In the genomic region with DNA sequence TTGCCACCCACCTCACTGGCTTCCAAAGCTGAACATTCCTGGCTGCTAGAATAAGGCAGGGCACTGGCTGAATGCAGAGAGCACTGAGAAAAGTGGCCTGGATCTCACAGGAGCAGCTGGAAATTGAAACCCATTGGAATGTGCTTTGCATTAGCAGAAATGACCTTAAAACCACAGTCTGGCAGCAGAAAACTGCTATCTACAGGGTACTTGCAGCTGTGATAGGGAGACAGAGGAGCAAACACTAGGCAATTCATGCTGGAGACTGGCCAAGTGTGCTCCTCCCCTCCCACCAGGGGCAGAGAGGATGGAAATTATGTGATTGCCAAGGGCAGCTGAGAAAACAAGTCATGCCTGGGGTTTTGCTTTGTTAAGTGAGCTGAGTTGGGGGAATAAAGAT, we compare ENCODE assay signal across 9 cellular contexts.
DNase-seq lines count a peak whose midpoint lies in the region; ATAC-seq and TF ChIP-seq lines count a peak whose summit lies in the region.
"Had no signal": no experiment of that assay in that cellular context is flagged by ENCODE, and none has a peak within 500 bp of the region (broad histone marks: within the 10 kb centered on the region; RNA-seq: fewer than 3 reads in every experiment).

No MANE protein-coding gene starts in this region.

- no peak overlapping the region for H3K4me3 ChIP-seq in cardiac fibroblast (replicated peaks in 1 of 2; ENCODE audit: low read depth in 2 of 2, low read length in 2 of 2)

- ATAC-seq in HG03280 (IDR thresholded peaks at IDR 0.05; ENCODE audit: unreplicated experiment) (no peak), HG03469 (IDR thresholded peaks at IDR 0.05; ENCODE audit: unreplicated experiment) (no peak), HG02885 (IDR thresholded peaks at IDR 0.05; ENCODE audit: poor library complexity, unreplicated experiment) (no peak)

- no peak for TF ChIP-seq CTCF in cardiac fibroblast (IDR thresholded peaks at IDR 0.05; ENCODE audit: low read depth, low read length)

- DNase-seq in COLO829 (ENCODE audit: low spot score) (peak; percentile 6), NCI-H1930 (lab: John Stamatoyannopoulos, UW) (peak; percentile 46 to 67), cardiac fibroblast (ENCODE audit: low read depth in 2 of 2) (peak; percentile 65 to 95), midbrain (lab: John Stamatoyannopoulos, UW) (peak; percentile 33)
- DNase-seq in activated CD4-positive, alpha-beta T cell treated with anti-CD3 and anti-CD28 coated beads for 1 hour: no peak
- DNase-seq: GF-D8 had no signal
